Comparison of ENCODE assay signal across 28 cellular contexts in genomic region chr3:141055136-141055535, GRCh38. TPM values are rescaled to one million over a fixed set of nuclear protein-coding genes. Genes with fewer than 3 reads are reported as not detected.
"Had no signal": no experiment of that assay in that cellular context is flagged by ENCODE, and none has a peak within 500 bp of the region (broad histone marks: within the 10 kb centered on the region; RNA-seq: fewer than 3 reads in every experiment).

No MANE protein-coding gene starts in this region.

- ATAC-seq: activated T-cell treated with anti-CD3 and anti-CD28 coated beads, Interleukin-2, amount 50 U/mL, for 72 hours; HepG2; K562; Panc1; Right ventricle myocardium inferior; T-cell had no signal

- H3K27ac Mint-ChIP-seq: activated CD4-positive, alpha-beta memory T cell treated with anti-CD3 and anti-CD28 coated beads for 36 hours; activated CD4-positive, alpha-beta T cell treated with anti-CD3 and anti-CD28 coated beads, Interleukin-2, amount 10 ng/mL, durations not matched to agents 7 days and 5 days; activated T-cell treated with anti-CD3 and anti-CD28 coated beads, Interleukin-2, amount 50 U/mL, for 72 hours; T-cell had no signal

- H3K4me3 ChIP-seq: ascending aorta, K562, SK-N-MC had no signal

- H3K36me3 ChIP-seq: ascending aorta had no signal

- H3K9me3 ChIP-seq: ascending aorta had no signal

- H3K27me3 ChIP-seq: ascending aorta had no signal

- DNase-seq: activated CD4-positive, alpha-beta memory T cell treated with anti-CD3 and anti-CD28 coated beads for 36 hours; activated CD4-positive, alpha-beta T cell treated with anti-CD3 and anti-CD28 coated beads, Interleukin-2, amount 10 ng/mL, durations not matched to agents 7 days and 5 days; activated CD4-positive, CD25-positive, alpha-beta regulatory T cell; activated CD8-positive, alpha-beta memory T cell treated with anti-CD3 and anti-CD28 coated beads, Interleukin-2, amount 50 U/mL, for 4 hours; activated naive CD4-positive, alpha-beta T cell treated with anti-CD3 and anti-CD28 coated beads, Interleukin-2, amount 50 U/mL, for 16 hours; activated T-cell treated with anti-CD3 and anti-CD28 coated beads, Interleukin-2, amount 50 U/mL, for 72 hours; Karpas-422; MM.1S; NCI-H1105; NCI-H1436; NCI-H1694 treated with DMSO at 0.1 percent for 48 hours; NCI-H2029 treated with DMSO at 0.1 percent for 48 hours; NCI-H345; NCI-H510A; NCI-H526 treated with DMSO at 0.1 percent for 48 hours; NK-92 treated with Interleukin-12 subunit alpha and Interleukin-12 subunit beta, amount 100 ng/mL, for 24 hours; OCI-M1; RPMI8226; T-cell; T-helper 2 cell; T1000 had no signal

- H3K9me3 Mint-ChIP-seq: T-cell had no signal

- H3K27ac ChIP-seq: ascending aorta, SK-N-MC had no signal

- H3K36me3 Mint-ChIP-seq: activated CD4-positive, alpha-beta memory T cell treated with anti-CD3 and anti-CD28 coated beads for 36 hours; T-cell had no signal

- H3K4me3 Mint-ChIP-seq: activated CD4-positive, alpha-beta memory T cell treated with anti-CD3 and anti-CD28 coated beads for 36 hours; activated CD4-positive, alpha-beta T cell treated with anti-CD3 and anti-CD28 coated beads, Interleukin-2, amount 10 ng/mL, durations not matched to agents 7 days and 5 days; activated T-cell treated with anti-CD3 and anti-CD28 coated beads, Interleukin-2, amount 50 U/mL, for 72 hours; T-cell had no signal

RNA-seq across cellular contexts. Expression of gene SPSB4, which starts 4.0 kb away (rescaled TPM):
- total RNA-seq: activated CD4-positive, alpha-beta memory T cell treated with anti-CD3 and anti-CD28 coated beads for 36 hours; activated CD4-positive, alpha-beta T cell treated with anti-CD3 and anti-CD28 coated beads, Interleukin-2, amount 10 ng/mL, durations not matched to agents 7 days and 5 days; activated CD8-positive, alpha-beta memory T cell treated with anti-CD3 and anti-CD28 coated beads for 36 hours; activated T-cell treated with anti-CD3 and anti-CD28 coated beads, Interleukin-2, amount 50 U/mL, for 72 hours; ascending aorta; HepG2; K562; T-cell had no signal
- polyA plus RNA-seq: HepG2, K562 had no signal
